17 cellular contexts compared by ENCODE assay signal in genomic region chr6:76779068-76779467, GRCh38.
"Had no signal": no experiment of that assay in that cellular context is flagged by ENCODE, and none has a peak within 500 bp of the region (broad histone marks: within the 10 kb centered on the region; RNA-seq: fewer than 3 reads in every experiment).

No MANE protein-coding gene starts in this region.

- ATAC-seq: activated CD8-positive, alpha-beta T cell treated with anti-CD3 and anti-CD28 coated beads for 36 hours; activated T-cell treated with anti-CD3 and anti-CD28 coated beads, Interleukin-2, amount 50 U/mL, for 4 hours; T-cell had no signal

- H3K27me3 ChIP-seq: colonic mucosa, esophagus squamous epithelium, transverse colon, vagina had no signal

- H3K36me3 ChIP-seq: colonic mucosa, esophagus squamous epithelium, transverse colon, vagina, WERI-Rb-1 had no signal

- H3K4me3 ChIP-seq: colonic mucosa, esophagus squamous epithelium, transverse colon, vagina had no signal

- H3K4me1 ChIP-seq: colonic mucosa, esophagus squamous epithelium, vagina had no signal

- H3K27ac ChIP-seq: colonic mucosa, esophagus squamous epithelium, vagina, WERI-Rb-1 had no signal

- DNase-seq: activated CD4-positive, alpha-beta T cell treated with anti-CD3 and anti-CD28 coated beads for 4 hours; activated CD8-positive, alpha-beta T cell treated with anti-CD3 and anti-CD28 coated beads for 36 hours; activated effector memory CD4-positive, alpha-beta T cell treated with anti-CD3 and anti-CD28 coated beads, Interleukin-2, amount 50 U/mL, for 16 hours; activated T-cell treated with anti-CD3 and anti-CD28 coated beads, Interleukin-2, amount 50 U/mL, for 4 hours; central memory CD4-positive, alpha-beta T cell; colonic mucosa; esophagus squamous epithelium; kidney glomerular epithelial cell; stimulated activated CD4-positive, alpha-beta T cell treated with anti-CD3 and anti-CD28 coated beads, Interleukin-15, amount 100 ng/mL, for 24 hours; stimulated activated CD4-positive, alpha-beta T cell treated with anti-CD3 and anti-CD28 coated beads, Interleukin-4, amount 100 ng/mL, for 24 hours; stimulated activated naive CD4-positive, alpha-beta T cell; substantia nigra; T-cell; T-helper 9 cell; transverse colon; WERI-Rb-1 had no signal

- H3K9me3 ChIP-seq: colonic mucosa, esophagus squamous epithelium, transverse colon, vagina had no signal
